In genomic region chr3:81760924-81761903, GRCh38 we compare ENCODE assay signal across 1 cellular context.
TF ChIP-seq lines count a peak whose summit lies in the region.

GBE1 (minus strand) TSS chr3:81761645; CDS start chr3:81761517, 128 bp downstream.

TF ChIP-seq in WTC11, 78 proteins besides CTCF, POLR2A, EP300 and RAD21 (continued from another document):
- TF ChIP-seq CREB1 (CRISPR knock-in tag; IDR thresholded peaks at IDR 0.05): no peak
- TF ChIP-seq, protein P1, sequence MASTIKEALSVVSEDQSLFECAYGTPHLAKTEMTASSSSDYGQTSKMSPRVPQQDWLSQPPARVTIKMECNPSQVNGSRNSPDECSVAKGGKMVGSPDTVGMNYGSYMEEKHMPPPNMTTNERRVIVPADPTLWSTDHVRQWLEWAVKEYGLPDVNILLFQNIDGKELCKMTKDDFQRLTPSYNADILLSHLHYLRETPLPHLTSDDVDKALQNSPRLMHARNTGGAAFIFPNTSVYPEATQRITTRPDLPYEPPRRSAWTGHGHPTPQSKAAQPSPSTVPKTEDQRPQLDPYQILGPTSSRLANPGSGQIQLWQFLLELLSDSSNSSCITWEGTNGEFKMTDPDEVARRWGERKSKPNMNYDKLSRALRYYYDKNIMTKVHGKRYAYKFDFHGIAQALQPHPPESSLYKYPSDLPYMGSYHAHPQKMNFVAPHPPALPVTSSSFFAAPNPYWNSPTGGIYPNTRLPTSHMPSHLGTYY (CRISPR knock-in tag; IDR thresholded peaks at IDR 0.05): no peak
- peak; percentile 56; the same call in 1 of the 2 replicates for TF ChIP-seq JUN (CRISPR knock-in tag; IDR thresholded peaks at IDR 0.05)
- no peak for TF ChIP-seq ELF4 (CRISPR knock-in tag; IDR thresholded peaks at IDR 0.05; ENCODE audit: low read depth)
- TF ChIP-seq TEAD4 (CRISPR knock-in tag; IDR thresholded peaks at IDR 0.05): no peak
- TF ChIP-seq, protein P2, sequence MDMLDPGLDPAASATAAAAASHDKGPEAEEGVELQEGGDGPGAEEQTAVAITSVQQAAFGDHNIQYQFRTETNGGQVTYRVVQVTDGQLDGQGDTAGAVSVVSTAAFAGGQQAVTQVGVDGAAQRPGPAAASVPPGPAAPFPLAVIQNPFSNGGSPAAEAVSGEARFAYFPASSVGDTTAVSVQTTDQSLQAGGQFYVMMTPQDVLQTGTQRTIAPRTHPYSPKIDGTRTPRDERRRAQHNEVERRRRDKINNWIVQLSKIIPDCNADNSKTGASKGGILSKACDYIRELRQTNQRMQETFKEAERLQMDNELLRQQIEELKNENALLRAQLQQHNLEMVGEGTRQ (CRISPR knock-in tag; IDR thresholded peaks at IDR 0.05): no peak
- TF ChIP-seq MYBL2 (CRISPR knock-in tag; IDR thresholded peaks at IDR 0.05): peak; percentile 94
- TF ChIP-seq, protein P3, sequence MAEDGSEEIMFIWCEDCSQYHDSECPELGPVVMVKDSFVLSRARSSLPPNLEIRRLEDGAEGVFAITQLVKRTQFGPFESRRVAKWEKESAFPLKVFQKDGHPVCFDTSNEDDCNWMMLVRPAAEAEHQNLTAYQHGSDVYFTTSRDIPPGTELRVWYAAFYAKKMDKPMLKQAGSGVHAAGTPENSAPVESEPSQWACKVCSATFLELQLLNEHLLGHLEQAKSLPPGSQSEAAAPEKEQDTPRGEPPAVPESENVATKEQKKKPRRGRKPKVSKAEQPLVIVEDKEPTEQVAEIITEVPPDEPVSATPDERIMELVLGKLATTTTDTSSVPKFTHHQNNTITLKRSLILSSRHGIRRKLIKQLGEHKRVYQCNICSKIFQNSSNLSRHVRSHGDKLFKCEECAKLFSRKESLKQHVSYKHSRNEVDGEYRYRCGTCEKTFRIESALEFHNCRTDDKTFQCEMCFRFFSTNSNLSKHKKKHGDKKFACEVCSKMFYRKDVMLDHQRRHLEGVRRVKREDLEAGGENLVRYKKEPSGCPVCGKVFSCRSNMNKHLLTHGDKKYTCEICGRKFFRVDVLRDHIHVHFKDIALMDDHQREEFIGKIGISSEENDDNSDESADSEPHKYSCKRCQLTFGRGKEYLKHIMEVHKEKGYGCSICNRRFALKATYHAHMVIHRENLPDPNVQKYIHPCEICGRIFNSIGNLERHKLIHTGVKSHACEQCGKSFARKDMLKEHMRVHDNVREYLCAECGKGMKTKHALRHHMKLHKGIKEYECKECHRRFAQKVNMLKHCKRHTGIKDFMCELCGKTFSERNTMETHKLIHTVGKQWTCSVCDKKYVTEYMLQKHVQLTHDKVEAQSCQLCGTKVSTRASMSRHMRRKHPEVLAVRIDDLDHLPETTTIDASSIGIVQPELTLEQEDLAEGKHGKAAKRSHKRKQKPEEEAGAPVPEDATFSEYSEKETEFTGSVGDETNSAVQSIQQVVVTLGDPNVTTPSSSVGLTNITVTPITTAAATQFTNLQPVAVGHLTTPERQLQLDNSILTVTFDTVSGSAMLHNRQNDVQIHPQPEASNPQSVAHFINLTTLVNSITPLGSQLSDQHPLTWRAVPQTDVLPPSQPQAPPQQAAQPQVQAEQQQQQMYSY (CRISPR knock-in tag; IDR thresholded peaks at IDR 0.05): no peak
- TF ChIP-seq, protein P4, sequence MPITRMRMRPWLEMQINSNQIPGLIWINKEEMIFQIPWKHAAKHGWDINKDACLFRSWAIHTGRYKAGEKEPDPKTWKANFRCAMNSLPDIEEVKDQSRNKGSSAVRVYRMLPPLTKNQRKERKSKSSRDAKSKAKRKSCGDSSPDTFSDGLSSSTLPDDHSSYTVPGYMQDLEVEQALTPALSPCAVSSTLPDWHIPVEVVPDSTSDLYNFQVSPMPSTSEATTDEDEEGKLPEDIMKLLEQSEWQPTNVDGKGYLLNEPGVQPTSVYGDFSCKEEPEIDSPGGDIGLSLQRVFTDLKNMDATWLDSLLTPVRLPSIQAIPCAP (CRISPR knock-in tag; IDR thresholded peaks at IDR 0.05): 0 out of 2 replicates have a peak, but pooled peaks have one; percentile 10
- no peak for TF ChIP-seq SMAD3 (CRISPR knock-in tag; IDR thresholded peaks at IDR 0.05; ENCODE audit: borderline replicate concordance)
- peak; percentile 42 for TF ChIP-seq SP1 (CRISPR knock-in tag; conservative IDR thresholded peaks at IDR 0.05)
- TF ChIP-seq RELA (CRISPR knock-in tag; IDR thresholded peaks at IDR 0.05; ENCODE audit: borderline replicate concordance): no peak
- TF ChIP-seq NFE2L1 (CRISPR knock-in tag; IDR thresholded peaks at IDR 0.05): no peak
- TF ChIP-seq ZBTB21 (CRISPR knock-in tag; IDR thresholded peaks at IDR 0.05; ENCODE audit: borderline replicate concordance): no peak
- TF ChIP-seq, protein P5, sequence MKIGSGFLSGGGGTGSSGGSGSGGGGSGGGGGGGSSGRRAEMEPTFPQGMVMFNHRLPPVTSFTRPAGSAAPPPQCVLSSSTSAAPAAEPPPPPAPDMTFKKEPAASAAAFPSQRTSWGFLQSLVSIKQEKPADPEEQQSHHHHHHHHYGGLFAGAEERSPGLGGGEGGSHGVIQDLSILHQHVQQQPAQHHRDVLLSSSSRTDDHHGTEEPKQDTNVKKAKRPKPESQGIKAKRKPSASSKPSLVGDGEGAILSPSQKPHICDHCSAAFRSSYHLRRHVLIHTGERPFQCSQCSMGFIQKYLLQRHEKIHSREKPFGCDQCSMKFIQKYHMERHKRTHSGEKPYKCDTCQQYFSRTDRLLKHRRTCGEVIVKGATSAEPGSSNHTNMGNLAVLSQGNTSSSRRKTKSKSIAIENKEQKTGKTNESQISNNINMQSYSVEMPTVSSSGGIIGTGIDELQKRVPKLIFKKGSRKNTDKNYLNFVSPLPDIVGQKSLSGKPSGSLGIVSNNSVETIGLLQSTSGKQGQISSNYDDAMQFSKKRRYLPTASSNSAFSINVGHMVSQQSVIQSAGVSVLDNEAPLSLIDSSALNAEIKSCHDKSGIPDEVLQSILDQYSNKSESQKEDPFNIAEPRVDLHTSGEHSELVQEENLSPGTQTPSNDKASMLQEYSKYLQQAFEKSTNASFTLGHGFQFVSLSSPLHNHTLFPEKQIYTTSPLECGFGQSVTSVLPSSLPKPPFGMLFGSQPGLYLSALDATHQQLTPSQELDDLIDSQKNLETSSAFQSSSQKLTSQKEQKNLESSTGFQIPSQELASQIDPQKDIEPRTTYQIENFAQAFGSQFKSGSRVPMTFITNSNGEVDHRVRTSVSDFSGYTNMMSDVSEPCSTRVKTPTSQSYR (CRISPR knock-in tag; IDR thresholded peaks at IDR 0.05): no peak
- no peak for TF ChIP-seq ZNF416 (CRISPR knock-in tag; IDR thresholded peaks at IDR 0.05)
- TF ChIP-seq MLX (CRISPR knock-in tag; IDR thresholded peaks at IDR 0.05): no peak
- peak; percentile 78; the same call in 1 of the 2 replicates for TF ChIP-seq FOXP1 (CRISPR knock-in tag; IDR thresholded peaks at IDR 0.05; ENCODE audit: borderline replicate concordance)
- TF ChIP-seq, protein P6, sequence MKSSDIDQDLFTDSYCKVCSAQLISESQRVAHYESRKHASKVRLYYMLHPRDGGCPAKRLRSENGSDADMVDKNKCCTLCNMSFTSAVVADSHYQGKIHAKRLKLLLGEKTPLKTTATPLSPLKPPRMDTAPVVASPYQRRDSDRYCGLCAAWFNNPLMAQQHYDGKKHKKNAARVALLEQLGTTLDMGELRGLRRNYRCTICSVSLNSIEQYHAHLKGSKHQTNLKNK (CRISPR knock-in tag; IDR thresholded peaks at IDR 0.05): no peak
- TF ChIP-seq KAT7 (CRISPR knock-in tag; IDR thresholded peaks at IDR 0.05; ENCODE audit: borderline replicate concordance): no peak
- no peak for TF ChIP-seq ATF3 (CRISPR knock-in tag; conservative IDR thresholded peaks at IDR 0.05)
- peak; percentile 49; the same call in 1 of the 2 replicates for TF ChIP-seq ETV6 (CRISPR knock-in tag; IDR thresholded peaks at IDR 0.05)
- peak; percentile 44; the same call in 1 of the 2 replicates for TF ChIP-seq FOXK1 (CRISPR knock-in tag; IDR thresholded peaks at IDR 0.05)
- no peak for TF ChIP-seq ZNF512 (CRISPR knock-in tag; IDR thresholded peaks at IDR 0.05; ENCODE audit: borderline replicate concordance)
- TF ChIP-seq PREB (CRISPR knock-in tag; IDR thresholded peaks at IDR 0.05; ENCODE audit: borderline replicate concordance): no peak
- no peak for TF ChIP-seq NR2C2 (CRISPR knock-in tag; IDR thresholded peaks at IDR 0.05)
- 0 out of 2 replicates have a peak, but pooled peaks have one; percentile 53 for TF ChIP-seq PRRX2 (CRISPR knock-in tag; IDR thresholded peaks at IDR 0.05)
- TF ChIP-seq, protein P7, sequence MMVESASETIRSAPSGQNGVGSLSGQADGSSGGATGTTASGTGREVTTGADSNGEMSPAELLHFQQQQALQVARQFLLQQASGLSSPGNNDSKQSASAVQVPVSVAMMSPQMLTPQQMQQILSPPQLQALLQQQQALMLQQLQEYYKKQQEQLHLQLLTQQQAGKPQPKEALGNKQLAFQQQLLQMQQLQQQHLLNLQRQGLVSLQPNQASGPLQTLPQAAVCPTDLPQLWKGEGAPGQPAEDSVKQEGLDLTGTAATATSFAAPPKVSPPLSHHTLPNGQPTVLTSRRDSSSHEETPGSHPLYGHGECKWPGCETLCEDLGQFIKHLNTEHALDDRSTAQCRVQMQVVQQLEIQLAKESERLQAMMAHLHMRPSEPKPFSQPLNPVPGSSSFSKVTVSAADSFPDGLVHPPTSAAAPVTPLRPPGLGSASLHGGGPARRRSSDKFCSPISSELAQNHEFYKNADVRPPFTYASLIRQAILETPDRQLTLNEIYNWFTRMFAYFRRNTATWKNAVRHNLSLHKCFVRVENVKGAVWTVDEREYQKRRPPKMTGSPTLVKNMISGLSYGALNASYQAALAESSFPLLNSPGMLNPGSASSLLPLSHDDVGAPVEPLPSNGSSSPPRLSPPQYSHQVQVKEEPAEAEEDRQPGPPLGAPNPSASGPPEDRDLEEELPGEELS (CRISPR knock-in tag; IDR thresholded peaks at IDR 0.05): no peak
- peak; percentile 61 for TF ChIP-seq MAX (CRISPR knock-in tag; IDR thresholded peaks at IDR 0.05)
- no peak; the same call in 1 of the 2 replicates for TF ChIP-seq USF1 (CRISPR knock-in tag; IDR thresholded peaks at IDR 0.05)
- TF ChIP-seq JAZF1 (CRISPR knock-in tag; IDR thresholded peaks at IDR 0.05): no peak
- TF ChIP-seq ESRRA (CRISPR knock-in tag; IDR thresholded peaks at IDR 0.05; ENCODE audit: borderline replicate concordance): no peak
- no peak for TF ChIP-seq ZNF671 (CRISPR knock-in tag; IDR thresholded peaks at IDR 0.05)
